32 cellular contexts compared by ENCODE assay signal in the genomic region with DNA sequence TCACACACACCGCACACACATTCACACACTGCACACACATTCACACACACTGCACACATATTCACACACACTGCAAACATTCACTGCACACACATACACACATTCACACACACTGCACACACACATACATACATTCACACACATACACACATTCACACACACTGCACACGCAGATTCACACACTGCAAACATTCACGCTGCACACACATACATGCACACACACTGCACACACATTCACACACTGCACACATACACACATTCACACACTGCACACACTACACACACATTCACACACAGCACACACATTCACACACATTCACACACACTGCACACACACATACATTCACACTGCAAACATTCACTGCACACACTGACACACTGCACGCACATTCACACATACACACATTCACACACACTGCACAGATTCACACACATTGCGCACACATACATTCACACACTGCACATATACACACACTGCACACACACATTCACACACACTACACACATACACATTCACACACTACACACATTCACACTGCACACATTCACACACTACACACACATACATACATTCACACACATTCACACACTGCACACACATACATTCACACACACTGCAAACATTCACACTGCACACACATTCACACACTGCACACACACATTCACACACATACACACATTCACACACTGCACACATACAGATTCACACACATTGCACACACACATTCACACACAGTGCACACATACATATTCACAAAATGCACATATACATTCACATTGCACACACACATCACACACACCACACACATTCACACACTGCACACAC.
"Had no signal": no experiment of that assay in that cellular context is flagged by ENCODE, and none has a peak within 500 bp of the region (broad histone marks: within the 10 kb centered on the region; RNA-seq: fewer than 3 reads in every experiment).

No MANE protein-coding gene starts in this region.

- ATAC-seq: activated CD4-positive, alpha-beta T cell treated with anti-CD3 and anti-CD28 coated beads for 36 hours; activated CD8-positive, alpha-beta memory T cell treated with anti-CD3 and anti-CD28 coated beads, Interleukin-2, amount 10 ng/mL, durations not matched to agents 7 days and 5 days; activated CD8-positive, alpha-beta T cell treated with anti-CD3 and anti-CD28 coated beads, Interleukin-2, amount 10 ng/mL, durations not matched to agents 7 days and 5 days; activated naive CD4-positive, alpha-beta T cell treated with anti-CD3 and anti-CD28 coated beads, Interleukin-2, amount 50 U/mL, for 72 hours; activated T-cell treated with anti-CD3 and anti-CD28 coated beads, Interleukin-2, amount 50 U/mL, for 72 hours; gastroesophageal sphincter; left colon; sciatic nerve; stimulated activated naive CD8-positive, alpha-beta T cell treated with anti-CD3 and anti-CD28 coated beads, Interleukin-15, amount 100 ng/mL, for 72 hours; upper lobe of right lung had no signal

- H3K79me2 ChIP-seq: hepatocyte had no signal

- H2AFZ ChIP-seq: hepatocyte had no signal

- H3K9me3 ChIP-seq: colonic mucosa, gastroesophageal sphincter, ovary, thyroid gland, upper lobe of right lung had no signal

- H3K27ac ChIP-seq: breast epithelium, colonic mucosa, gastroesophageal sphincter, hepatocyte, ovary, skin epidermis, thyroid gland, upper lobe of right lung had no signal

- H3K36me3 ChIP-seq: breast epithelium, colonic mucosa, gastroesophageal sphincter, ovary, thyroid gland, upper lobe of right lung had no signal

- H3K36me3 Mint-ChIP-seq: activated CD8-positive, alpha-beta memory T cell treated with anti-CD3 and anti-CD28 coated beads, Interleukin-2, amount 10 ng/mL, durations not matched to agents 7 days and 5 days; activated naive CD4-positive, alpha-beta T cell treated with anti-CD3 and anti-CD28 coated beads, Interleukin-2, amount 50 U/mL, for 72 hours; immature natural killer cell had no signal

- DNase-seq: activated B cell treated with CpG ODN at 0.5 μM for 24 hours; activated CD4-positive, alpha-beta T cell treated with anti-CD3 and anti-CD28 coated beads for 36 hours; activated CD8-positive, alpha-beta memory T cell treated with anti-CD3 and anti-CD28 coated beads, Interleukin-2, amount 10 ng/mL, durations not matched to agents 7 days and 5 days; activated CD8-positive, alpha-beta T cell treated with anti-CD3 and anti-CD28 coated beads, Interleukin-2, amount 10 ng/mL, durations not matched to agents 7 days and 5 days; activated naive CD4-positive, alpha-beta T cell; activated T-cell treated with anti-CD3 and anti-CD28 coated beads, Interleukin-2, amount 50 U/mL, for 72 hours; cerebellar nuclear complex; colonic mucosa; effector memory CD4-positive, alpha-beta T cell; erythroblast; immature natural killer cell; kidney; mammary epithelial cell; nephron progenitor cell; ovary; stimulated activated CD4-positive, alpha-beta T cell treated with anti-CD3 and anti-CD28 coated beads, Interleukin-12 subunit alpha, Interleukin-12 subunit beta, amount 100 ng/mL, for 4 hours; stimulated activated CD4-positive, alpha-beta T cell treated with anti-CD3 and anti-CD28 coated beads, Interleukin-4, amount 100 ng/mL, for 1 hour; stimulated activated naive CD8-positive, alpha-beta T cell treated with anti-CD3 and anti-CD28 coated beads, Interleukin-15, amount 100 ng/mL, for 72 hours; substantia nigra; T-helper 1 cell; thyroid gland had no signal

- H3K27ac Mint-ChIP-seq: activated B cell treated with CpG ODN at 0.5 μM for 24 hours; activated CD4-positive, alpha-beta T cell treated with anti-CD3 and anti-CD28 coated beads for 36 hours; activated CD8-positive, alpha-beta memory T cell treated with anti-CD3 and anti-CD28 coated beads, Interleukin-2, amount 10 ng/mL, durations not matched to agents 7 days and 5 days; activated CD8-positive, alpha-beta T cell treated with anti-CD3 and anti-CD28 coated beads, Interleukin-2, amount 10 ng/mL, durations not matched to agents 7 days and 5 days; activated naive CD4-positive, alpha-beta T cell treated with anti-CD3 and anti-CD28 coated beads, Interleukin-2, amount 50 U/mL, for 72 hours; activated T-cell treated with anti-CD3 and anti-CD28 coated beads, Interleukin-2, amount 50 U/mL, for 72 hours; immature natural killer cell; progenitor cell of endocrine pancreas; stimulated activated naive CD8-positive, alpha-beta T cell treated with anti-CD3 and anti-CD28 coated beads, Interleukin-15, amount 100 ng/mL, for 72 hours; T-helper 2 cell treated with Interferon-gamma antibody and Interleukin-4, amounts not matched to agents 5 μg/mL and 100 μg/mL, for 36 hours had no signal

- FAIRE-seq: kidney had no signal

- H3K4me3 Mint-ChIP-seq: activated B cell treated with CpG ODN at 0.5 μM for 24 hours; activated CD4-positive, alpha-beta T cell treated with anti-CD3 and anti-CD28 coated beads for 36 hours; activated CD8-positive, alpha-beta memory T cell treated with anti-CD3 and anti-CD28 coated beads, Interleukin-2, amount 10 ng/mL, durations not matched to agents 7 days and 5 days; activated CD8-positive, alpha-beta T cell treated with anti-CD3 and anti-CD28 coated beads, Interleukin-2, amount 10 ng/mL, durations not matched to agents 7 days and 5 days; activated T-cell treated with anti-CD3 and anti-CD28 coated beads, Interleukin-2, amount 50 U/mL, for 72 hours; immature natural killer cell; nephron progenitor cell; stimulated activated naive CD8-positive, alpha-beta T cell treated with anti-CD3 and anti-CD28 coated beads, Interleukin-15, amount 100 ng/mL, for 72 hours; T-helper 2 cell treated with Interferon-gamma antibody and Interleukin-4, amounts not matched to agents 5 μg/mL and 100 μg/mL, for 36 hours had no signal

- H3K4me3 ChIP-seq: breast epithelium, colonic mucosa, dorsolateral prefrontal cortex, gastroesophageal sphincter, hepatocyte, ovary, skin epidermis, thyroid gland, upper lobe of right lung had no signal

- H3K9me3 Mint-ChIP-seq: activated B cell treated with CpG ODN at 0.5 μM for 24 hours; activated naive CD4-positive, alpha-beta T cell treated with anti-CD3 and anti-CD28 coated beads, Interleukin-2, amount 50 U/mL, for 72 hours; nephron progenitor cell; stimulated activated naive CD8-positive, alpha-beta T cell treated with anti-CD3 and anti-CD28 coated beads, Interleukin-15, amount 100 ng/mL, for 72 hours had no signal

- H3K4me1 ChIP-seq: breast epithelium, colonic mucosa, gastroesophageal sphincter, thyroid gland, upper lobe of right lung had no signal

- H3K27me3 Mint-ChIP-seq: activated B cell treated with CpG ODN at 0.5 μM for 24 hours; activated CD8-positive, alpha-beta memory T cell treated with anti-CD3 and anti-CD28 coated beads, Interleukin-2, amount 10 ng/mL, durations not matched to agents 7 days and 5 days; progenitor cell of endocrine pancreas; stimulated activated naive CD8-positive, alpha-beta T cell treated with anti-CD3 and anti-CD28 coated beads, Interleukin-15, amount 100 ng/mL, for 72 hours had no signal

- H3K27me3 ChIP-seq: breast epithelium, colonic mucosa, hepatocyte, ovary, thyroid gland, upper lobe of right lung had no signal

- H3K4me1 Mint-ChIP-seq: activated B cell treated with CpG ODN at 0.5 μM for 24 hours; activated CD4-positive, alpha-beta T cell treated with anti-CD3 and anti-CD28 coated beads for 36 hours; activated CD8-positive, alpha-beta memory T cell treated with anti-CD3 and anti-CD28 coated beads, Interleukin-2, amount 10 ng/mL, durations not matched to agents 7 days and 5 days; immature natural killer cell; nephron progenitor cell; stimulated activated naive CD8-positive, alpha-beta T cell treated with anti-CD3 and anti-CD28 coated beads, Interleukin-15, amount 100 ng/mL, for 72 hours had no signal
